Comparison of ENCODE assay signal across 1 cellular context in the genomic region with DNA sequence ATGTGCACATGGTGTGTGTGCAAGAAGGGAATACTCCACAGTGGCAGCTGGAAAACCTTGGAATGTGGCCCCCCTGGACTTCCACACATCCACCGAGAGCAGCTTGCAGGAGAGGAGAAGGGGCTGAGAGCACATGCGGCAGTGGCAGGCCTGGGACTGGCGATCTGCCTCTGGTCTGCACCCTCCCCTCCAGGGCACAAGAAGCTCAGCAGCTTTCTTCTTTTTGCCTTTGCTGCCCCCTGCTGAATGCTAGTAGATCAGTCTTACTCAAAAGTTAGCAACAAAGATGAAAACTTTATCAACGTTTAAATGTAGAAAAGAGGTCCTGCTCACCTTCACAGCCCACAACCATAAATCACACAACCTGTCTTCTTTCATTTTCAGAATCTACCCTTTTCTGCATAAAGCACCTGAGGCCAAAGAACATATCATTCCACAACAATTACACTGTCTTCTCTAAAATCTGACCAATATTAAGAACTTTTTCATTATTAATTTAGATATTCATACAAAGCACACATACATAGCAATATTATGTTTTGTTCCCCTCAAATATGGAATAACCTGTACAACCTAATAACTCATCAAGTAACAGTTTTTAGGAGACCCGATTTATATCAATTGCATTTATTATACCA.
TF ChIP-seq lines count a peak whose summit lies in the region.

No MANE protein-coding gene starts in this region.

TF ChIP-seq in GM12878, 131 proteins besides CTCF, POLR2A, EP300 and RAD21:
- TF ChIP-seq, protein P1, sequence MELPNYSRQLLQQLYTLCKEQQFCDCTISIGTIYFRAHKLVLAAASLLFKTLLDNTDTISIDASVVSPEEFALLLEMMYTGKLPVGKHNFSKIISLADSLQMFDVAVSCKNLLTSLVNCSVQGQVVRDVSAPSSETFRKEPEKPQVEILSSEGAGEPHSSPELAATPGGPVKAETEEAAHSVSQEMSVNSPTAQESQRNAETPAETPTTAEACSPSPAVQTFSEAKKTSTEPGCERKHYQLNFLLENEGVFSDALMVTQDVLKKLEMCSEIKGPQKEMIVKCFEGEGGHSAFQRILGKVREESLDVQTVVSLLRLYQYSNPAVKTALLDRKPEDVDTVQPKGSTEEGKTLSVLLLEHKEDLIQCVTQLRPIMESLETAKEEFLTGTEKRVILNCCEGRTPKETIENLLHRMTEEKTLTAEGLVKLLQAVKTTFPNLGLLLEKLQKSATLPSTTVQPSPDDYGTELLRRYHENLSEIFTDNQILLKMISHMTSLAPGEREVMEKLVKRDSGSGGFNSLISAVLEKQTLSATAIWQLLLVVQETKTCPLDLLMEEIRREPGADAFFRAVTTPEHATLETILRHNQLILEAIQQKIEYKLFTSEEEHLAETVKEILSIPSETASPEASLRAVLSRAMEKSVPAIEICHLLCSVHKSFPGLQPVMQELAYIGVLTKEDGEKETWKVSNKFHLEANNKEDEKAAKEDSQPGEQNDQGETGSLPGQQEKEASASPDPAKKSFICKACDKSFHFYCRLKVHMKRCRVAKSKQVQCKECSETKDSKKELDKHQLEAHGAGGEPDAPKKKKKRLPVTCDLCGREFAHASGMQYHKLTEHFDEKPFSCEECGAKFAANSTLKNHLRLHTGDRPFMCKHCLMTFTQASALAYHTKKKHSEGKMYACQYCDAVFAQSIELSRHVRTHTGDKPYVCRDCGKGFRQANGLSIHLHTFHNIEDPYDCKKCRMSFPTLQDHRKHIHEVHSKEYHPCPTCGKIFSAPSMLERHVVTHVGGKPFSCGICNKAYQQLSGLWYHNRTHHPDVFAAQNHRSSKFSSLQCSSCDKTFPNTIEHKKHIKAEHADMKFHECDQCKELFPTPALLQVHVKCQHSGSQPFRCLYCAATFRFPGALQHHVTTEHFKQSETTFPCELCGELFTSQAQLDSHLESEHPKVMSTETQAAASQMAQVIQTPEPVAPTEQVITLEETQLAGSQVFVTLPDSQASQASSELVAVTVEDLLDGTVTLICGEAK (IDR thresholded peaks at IDR 0.05; ENCODE audit: borderline replicate concordance) = peak; percentile 61
- no peak for TF ChIP-seq RFX5 (IDR thresholded peaks at IDR 0.05; ENCODE audit: low read depth, low read length)
